In the genomic region with DNA sequence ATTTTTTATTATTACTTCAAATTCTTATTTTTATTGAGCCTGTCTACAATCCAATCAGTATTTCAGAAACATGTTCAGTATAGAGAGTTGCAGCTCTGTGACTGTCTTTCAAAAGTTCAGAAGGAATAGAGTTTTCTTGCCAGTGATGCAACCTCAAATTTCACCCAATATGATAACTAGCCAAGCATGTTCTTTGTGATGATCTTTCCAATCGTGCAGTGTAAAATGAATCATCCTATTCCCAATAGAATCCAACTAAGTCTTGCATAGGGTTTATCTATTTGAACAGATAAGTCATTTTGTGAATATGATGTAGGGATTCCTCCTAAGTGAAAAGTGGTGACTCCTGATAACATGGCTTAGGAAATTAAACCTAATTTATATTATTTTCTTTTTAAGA, we compare ENCODE assay signal across 19 cellular contexts.
A peak's percentile ranks its signal among the peaks of the same experiment; 100 is the strongest.
DNase-seq lines count a peak whose midpoint lies in the region; ATAC-seq, FAIRE-seq and TF ChIP-seq lines count a peak whose summit lies in the region.
"Had no signal": no experiment of that assay in that cellular context is flagged by ENCODE, and none has a peak within 500 bp of the region (broad histone marks: within the 10 kb centered on the region; RNA-seq: fewer than 3 reads in every experiment).

No MANE protein-coding gene starts in this region.

- peak; percentile 62 for FAIRE-seq in urothelium cell line (lab: Jason Lieb, UNC)
- FAIRE-seq: HepG2 had no signal

- H3K4me2 ChIP-seq in GM23248 (ENCODE audit: unreplicated experiment), result no peak overlapping the region

- in situ Hi-C loops in GM23248 (cut with MboI), result loop anchor here (25.0 kb wide), 1 partner anchor 1430 kb away; no protein-coding TSS in a partner anchor

- H3K4me1 ChIP-seq in GM23248 (ENCODE audit: insufficient read depth), result no peaks in the 10 kb centered on the region

- no peak overlapping the region for H3K27ac ChIP-seq in GM23248
- H3K27ac ChIP-seq: C4-2B had no signal

- no peak for TF ChIP-seq CTCF in epithelial cell of esophagus (IDR thresholded peaks at IDR 0.05; ENCODE audit: insufficient read depth, low read depth, low read length, missing control alignments)

- H3K4me3 ChIP-seq in GM23248, result no peak overlapping the region
- H3K4me3 ChIP-seq in epithelial cell of esophagus (ENCODE audit: low read length), result no peak overlapping the region

- no peaks in the 10 kb centered on the region for H3K9me3 ChIP-seq in GM23248 (ENCODE audit: low read depth)
- H3K9me3 ChIP-seq: Caco-2 had no signal

- no peaks in the 10 kb centered on the region for H3K79me2 ChIP-seq in GM23248 (ENCODE audit: insufficient read depth)

- ATAC-seq in HG02759 (IDR thresholded peaks at IDR 0.05; ENCODE audit: unreplicated experiment) (no peak), GM21526 (IDR thresholded peaks at IDR 0.05; ENCODE audit: low FRiP score, unreplicated experiment) (no peak)
- ATAC-seq: HCT116, HepG2 had no signal

- no peaks in the 10 kb centered on the region for H3F3A ChIP-seq in GM23248 (ENCODE audit: insufficient read depth)

- no peaks in the 10 kb centered on the region for H3K9me2 ChIP-seq in GM23248 (ENCODE audit: insufficient read depth)

- H2AFZ ChIP-seq in GM23248, result no peak overlapping the region

- peak; percentile 11 for DNase-seq in GM23248
- peak; percentile 6 for DNase-seq in epithelial cell of esophagus (ENCODE audit: low read depth)
- DNase-seq in fibroblast of peridontal ligament (ENCODE audit: extremely low read depth), result peak; percentile 58
- DNase-seq in urothelium cell line (ENCODE audit: low spot score), result no peak
- DNase-seq in stimulated activated naive CD4-positive, alpha-beta T cell (lab: John Stamatoyannopoulos, UW), result no peak
- DNase-seq: ACHN; AML-193; Caco-2; CD4-positive, alpha-beta T cell; DMS153; DMS79; GDM1; HFFc6; KBM-7 had no signal

- H3K27me3 ChIP-seq in GM23248 (replicated peaks; ENCODE audit: insufficient read depth), result no peaks in the 10 kb centered on the region

- no peaks in the 10 kb centered on the region for H4K20me1 ChIP-seq in GM23248 (ENCODE audit: insufficient read depth)

- WGBS in GM23248 (ENCODE audit: low coverage in 1 of 2, low lambda C conversion rate in 2 of 2, missing lambda C conversion rate in 2 of 2), 2 experiments, result 2 to 8% methylated on average over 1 of the region's 1 CpG

- no peaks in the 10 kb centered on the region for H3K36me3 ChIP-seq in GM23248 (ENCODE audit: low read depth)

- H3K9ac ChIP-seq in GM23248, result no peak overlapping the region

Comparison
In these comparisons a context has a peak if more than half of its experiments do, and no peak if none do; other contexts are left out.
1. DNase-seq: peak in GM23248 (single experiment), epithelial cell of esophagus (single experiment) and fibroblast of peridontal ligament (single experiment); none in urothelium cell line (single experiment) and stimulated activated naive CD4-positive, alpha-beta T cell (0 of 6).